10 cellular contexts compared by ENCODE assay signal in the genomic region with DNA sequence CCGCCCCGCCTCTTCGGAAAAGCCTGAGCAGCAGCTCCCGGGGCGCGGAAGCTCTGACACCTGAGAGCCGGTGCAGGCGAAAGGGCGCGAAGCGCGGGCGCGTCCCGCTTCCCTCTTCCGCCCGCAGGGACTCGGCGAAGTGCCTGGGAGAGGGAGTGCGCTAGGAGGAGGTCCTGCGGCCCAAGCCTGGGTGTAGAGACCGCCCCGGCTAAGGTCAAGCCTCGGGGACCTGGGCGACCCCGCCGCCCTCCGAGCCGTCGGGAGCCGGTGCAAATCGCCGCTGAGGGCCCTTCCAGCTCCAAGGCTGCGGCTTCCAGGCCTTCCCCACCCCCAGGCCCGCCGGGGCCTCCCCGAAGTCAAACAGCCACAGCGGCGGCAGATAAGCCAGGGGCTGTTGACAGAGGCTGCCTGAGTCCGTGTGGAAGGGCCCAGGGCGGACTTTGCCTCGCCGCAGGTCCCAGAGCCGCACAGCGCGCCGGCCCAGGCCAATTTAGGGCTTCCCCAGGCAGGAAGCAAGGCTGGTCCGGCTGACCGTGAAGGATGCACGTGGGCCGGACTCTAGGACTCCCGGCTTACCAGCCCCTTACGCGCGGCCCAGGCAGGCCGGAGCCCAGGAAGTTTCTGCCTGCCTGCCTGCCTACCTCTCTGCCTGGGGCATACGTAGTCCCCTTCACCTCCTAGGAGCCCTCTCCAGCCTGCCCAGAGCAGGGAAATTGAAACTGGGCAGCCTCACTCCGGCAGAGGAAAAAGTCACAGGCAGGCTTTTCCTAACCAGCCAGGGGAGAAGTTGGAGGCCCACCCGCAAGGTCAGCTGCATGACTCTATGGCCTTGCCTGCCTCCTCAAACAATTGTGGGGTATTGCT. TPM values are rescaled to one million over a fixed set of nuclear protein-coding genes. Genes with fewer than 3 reads are reported as not detected.
DNase-seq lines count a peak whose midpoint lies in the region; ATAC-seq and TF ChIP-seq lines count a peak whose summit lies in the region.
"Had no signal": no experiment of that assay in that cellular context is flagged by ENCODE, and none has a peak within 500 bp of the region (broad histone marks: within the 10 kb centered on the region; RNA-seq: fewer than 3 reads in every experiment).

No MANE protein-coding gene starts in this region.

- H3K27me3 ChIP-seq in spleen (replicated peaks in 1 of 7), result peaks cover 0 to 100% (median 50%) of the 10 kb centered on the region in 7 donors

- H3K36me3 ChIP-seq in spleen, result no peaks in the 10 kb centered on the region

- no peaks in the 10 kb centered on the region for H3K9me3 ChIP-seq in spleen

- DNase-seq in DMS53 (lab: John Stamatoyannopoulos, UW), result peak; percentile 75
- DNase-seq in DMS53 treated with DMSO at 0.1 percent for 48 hours (lab: John Stamatoyannopoulos, UW; ENCODE audit: unreplicated experiment), result no peak
- peak; percentile 20 for DNase-seq in astrocyte of the hippocampus (ENCODE audit: low read depth, low spot score)
- peak; percentile 80 to 84 for DNase-seq in left colon
- no peak for DNase-seq in spleen
- no peak for DNase-seq in NOMO-1 (lab: John Stamatoyannopoulos, UW; ENCODE audit: unreplicated experiment in 2 of 2)
- no peak for DNase-seq in globus pallidus (ENCODE audit: low spot score)
- DNase-seq: NCI-H2227 treated with DMSO at 0.1 percent for 48 hours had no signal

- H3K4me1 ChIP-seq in spleen, result peaks cover 30 to 49% (median 37%) of the 10 kb centered on the region in 6 donors

- intact Hi-C loops in left colon (cut with DNase I, micrococcal nuclease) (no loop called here), spleen (cut with DNase I; ENCODE audit: low total_unique reads) (no loop called here)

- peak in 1 of 11 experiments; percentile 19 for TF ChIP-seq CTCF in spleen (IDR thresholded peaks at IDR 0.05 in 8 of 11, conservative IDR thresholded peaks at IDR 0.05 in 3 of 11)

- peak overlapping the region in 7 of 8 donors; percentile 50 to 83 (median 73) for H3K4me3 ChIP-seq in spleen

- WGBS in spleen, 5 donors, result 29 to 83% (median 37%) methylated on average over 4 to 59 of the region's 59 CpGs

- ATAC-seq in left colon (peak; percentile 65), HG02870 (IDR thresholded peaks at IDR 0.05; ENCODE audit: unreplicated experiment) (no peak)

- no peak for TF ChIP-seq POLR2A in spleen (IDR thresholded peaks at IDR 0.05)

- peak overlapping the region in 2 of 8 donors; percentile 7 to 9 for H3K27ac ChIP-seq in spleen
- H3K27ac ChIP-seq: 22Rv1 had no signal

RNA-seq across cellular contexts. Expression of a gene that starts 2.3 kb away (rescaled TPM):
- total RNA-seq in left colon (10 to 100 TPM; 46.4 to 50.9 TPM), spleen (under 1 TPM in 3 of 7 donors, not detected in 4; 0.17 to 0.51 (median 0.37) TPM)
- polyA plus RNA-seq in spleen, result under 1 TPM; 0.09 to 0.19 (median 0.18) TPM

RNA-seq across cellular contexts. Expression of a gene that starts 17.7 kb away (rescaled TPM):
- total RNA-seq in left colon (10 to 100 TPM; 12.0 to 18.7 TPM), spleen (1 to 10 TPM; 2.0 to 7.0 (median 4.5) TPM)
- polyA plus RNA-seq in spleen, result 1 to 10 TPM in 2 of 3 donors, under 1 TPM in 1; 0.93 to 5.3 (median 4.5) TPM

RNA-seq across cellular contexts. Expression of a gene that starts 48.1 kb away (rescaled TPM):
- 10 to 100 TPM; 20.5 to 26.1 TPM for total RNA-seq in left colon
- total RNA-seq in spleen, result 10 to 100 TPM; 15.8 to 35.9 (median 27.7) TPM
- polyA plus RNA-seq in spleen, result 10 to 100 TPM in 2 of 3 donors, 1 to 10 TPM in 1; 7.9 to 11.8 (median 10.2) TPM

Comparison
In these comparisons a context has a peak if more than half of its experiments do, and no peak if none do; other contexts are left out.
1. DNase-seq: peak in DMS53 (single experiment), astrocyte of the hippocampus (single experiment) and left colon (2 of 2); none in DMS53 treated with DMSO at 0.1 percent for 48 hours (single experiment), spleen (single experiment), NOMO-1 (0 of 2) and globus pallidus (single experiment).
2. RNA of a gene that starts 2.3 kb away (total RNA-seq): 46.4 to 50.9 TPM in left colon; 0.17 to 0.51 TPM in spleen; every median in the first group is over 10 times any median in the second.